In the genomic region with DNA sequence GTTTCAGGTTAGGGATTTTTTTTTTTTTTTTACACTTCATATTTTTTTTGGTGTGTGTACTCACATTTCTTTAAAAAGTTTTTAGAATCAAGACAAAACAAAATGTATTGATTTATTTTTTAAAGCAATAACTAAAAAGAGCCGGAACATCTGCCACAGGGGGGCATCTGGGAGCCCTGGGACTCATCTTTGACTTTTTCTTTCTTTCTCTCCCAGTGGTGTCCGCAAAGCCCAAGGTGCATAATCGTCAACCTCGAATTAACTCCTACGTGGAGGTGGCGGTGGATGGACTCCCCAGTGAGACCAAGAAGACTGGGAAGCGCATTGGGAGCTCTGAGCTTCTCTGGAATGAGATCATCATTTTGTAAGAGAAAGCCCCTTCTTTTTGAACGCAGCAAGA, we compare ENCODE assay signal across 16 cellular contexts. TPM values are rescaled to one million over a fixed set of nuclear protein-coding genes. Genes with fewer than 3 reads are reported as not detected.
DNase-seq lines count a peak whose midpoint lies in the region; ATAC-seq, FAIRE-seq and TF ChIP-seq lines count a peak whose summit lies in the region.
"Had no signal": no experiment of that assay in that cellular context is flagged by ENCODE, and none has a peak within 500 bp of the region (broad histone marks: within the 10 kb centered on the region; RNA-seq: fewer than 3 reads in every experiment).

No MANE protein-coding gene starts in this region.

- H3K9me3 ChIP-seq in cardiac muscle cell (ENCODE audit: low read depth) (no peaks in the 10 kb centered on the region), right atrium auricular region (no peaks in the 10 kb centered on the region), K562 (replicated peaks; ENCODE audit: control insufficient read depth, insufficient read depth, low read depth, low read length) (no peaks in the 10 kb centered on the region)

- no peak overlapping the region for H3K27ac Mint-ChIP-seq in type B pancreatic cell
- no peak overlapping the region for H3K27ac Mint-ChIP-seq in activated CD4-positive, alpha-beta memory T cell treated with anti-CD3 and anti-CD28 coated beads for 36 hours
- H3K27ac Mint-ChIP-seq in stimulated activated effector memory CD8-positive, alpha-beta T cell treated with anti-CD3 and anti-CD28 coated beads, Interleukin-12 subunit alpha, Interleukin-12 subunit beta, amount 100 ng/mL, for 72 hours: no peak overlapping the region
- no peak overlapping the region for H3K27ac Mint-ChIP-seq in T-helper 2 cell treated with Interferon-gamma antibody and Interleukin-4, amounts not matched to agents 5 μg/mL and 100 μg/mL, for 36 hours
- H3K27ac Mint-ChIP-seq: B cell; natural killer cell treated with Interleukin-12 subunit alpha and Interleukin-12 subunit beta and Interleukin-15 and Interleukin-18, amount 100 ng/mL, for 72 hours; stimulated activated naive CD8-positive, alpha-beta T cell treated with anti-CD3 and anti-CD28 coated beads, Interleukin-15, Interleukin-2, amounts not matched to agents 100 ng/mL and 50 ng/mL, for 24 hours; T-helper 1 cell treated with Interleukin-12 subunit alpha and Interleukin-12 subunit beta and Interleukin-4 antibody, amounts not matched to agents 30 μg/mL and 1 μg/mL, for 36 hours had no signal

- FAIRE-seq in K562 (lab: Jason Lieb, UNC): no peak

- peaks cover 8% of the 10 kb centered on the region for H4K20me1 ChIP-seq in K562 (replicated peaks; ENCODE audit: control insufficient read depth, insufficient read depth, low read length)

- in situ Hi-C loops in K562 (cut with MboI): no loop called here

- H3K27me3 Mint-ChIP-seq in type B pancreatic cell: no peaks in the 10 kb centered on the region
- H3K27me3 Mint-ChIP-seq in activated CD4-positive, alpha-beta memory T cell treated with anti-CD3 and anti-CD28 coated beads for 36 hours: no peaks in the 10 kb centered on the region
- no peaks in the 10 kb centered on the region for H3K27me3 Mint-ChIP-seq in T-helper 2 cell treated with Interferon-gamma antibody and Interleukin-4, amounts not matched to agents 5 μg/mL and 100 μg/mL, for 36 hours (ENCODE audit: low read depth)
- H3K27me3 Mint-ChIP-seq: B cell; central memory CD8-positive, alpha-beta T cell; natural killer cell treated with Interleukin-12 subunit alpha and Interleukin-12 subunit beta and Interleukin-15 and Interleukin-18, amount 100 ng/mL, for 72 hours; stimulated activated naive CD8-positive, alpha-beta T cell treated with anti-CD3 and anti-CD28 coated beads, Interleukin-15, Interleukin-2, amounts not matched to agents 100 ng/mL and 50 ng/mL, for 24 hours had no signal

- no peak overlapping the region for H3K4me3 ChIP-seq in cardiac muscle cell
- H3K4me3 ChIP-seq in right atrium auricular region: no peak overlapping the region
- no peak overlapping the region for H3K4me3 ChIP-seq in K562

- peaks cover 25% of the 10 kb centered on the region for H3K4me1 Mint-ChIP-seq in type B pancreatic cell (ENCODE audit: unreplicated experiment)
- no peaks in the 10 kb centered on the region for H3K4me1 Mint-ChIP-seq in activated CD4-positive, alpha-beta memory T cell treated with anti-CD3 and anti-CD28 coated beads for 36 hours (ENCODE audit: low read depth)
- H3K4me1 Mint-ChIP-seq in stimulated activated effector memory CD8-positive, alpha-beta T cell treated with anti-CD3 and anti-CD28 coated beads, Interleukin-12 subunit alpha, Interleukin-12 subunit beta, amount 100 ng/mL, for 72 hours: no peaks in the 10 kb centered on the region
- H3K4me1 Mint-ChIP-seq in T-helper 2 cell treated with Interferon-gamma antibody and Interleukin-4, amounts not matched to agents 5 μg/mL and 100 μg/mL, for 36 hours (ENCODE audit: low read depth): no peaks in the 10 kb centered on the region

- POLR2A ChIA-PET in K562 (lab: Yijun Ruan, JAX): no interaction called here
- POLR2A ChIA-PET in activated CD4-positive, alpha-beta memory T cell treated with anti-CD3 and anti-CD28 coated beads for 36 hours (lab: Charles Lee): no interaction called here

- BruUV-seq in K562 (replicated peaks; lab: Mats Ljungman, UMichigan): no TSS peak

- no peaks in the 10 kb centered on the region for H3K36me3 ChIP-seq in cardiac muscle cell
- H3K36me3 ChIP-seq in right atrium auricular region: peaks cover 10% of the 10 kb centered on the region
- H3K36me3 ChIP-seq in K562 (ENCODE audit: control insufficient read depth, insufficient read depth, low read length): peaks cover 18% of the 10 kb centered on the region; the same call in 1 of the 3 replicates

- no peak overlapping the region for H3K9ac ChIP-seq in K562 (ENCODE audit: insufficient read depth in 1 of 2, low read depth in 2 of 2, low read length in 2 of 2)

- WGBS in K562 (ENCODE audit: insufficient coverage, low coverage, missing lambda C conversion rate): 59% methylated on average over 6 of the region's 8 CpGs

- CTCF ChIA-PET in K562 (lab: Yijun Ruan, JAX; ENCODE audit: low intra/inter-chr PET ratio): interaction anchor here (1.5 kb wide), 1 partner anchor 139 kb away, joined by 4 read pairs; no protein-coding TSS in a partner anchor
- CTCF ChIA-PET in activated CD4-positive, alpha-beta memory T cell treated with anti-CD3 and anti-CD28 coated beads for 36 hours (lab: Charles Lee): interaction anchor here (1.2 to 5.4 kb wide), 3 partner anchors 8 to 132 kb away, joined by 3 to 41 read pairs (median 20); no protein-coding TSS in a partner anchor

- peaks cover 5% of the 10 kb centered on the region for H3K9me1 ChIP-seq in K562 (ENCODE audit: control insufficient read depth, insufficient read depth, low read length)

- H3K9me3 Mint-ChIP-seq in type B pancreatic cell: no peaks in the 10 kb centered on the region
- no peaks in the 10 kb centered on the region for H3K9me3 Mint-ChIP-seq in activated CD4-positive, alpha-beta memory T cell treated with anti-CD3 and anti-CD28 coated beads for 36 hours
- H3K9me3 Mint-ChIP-seq in stimulated activated effector memory CD8-positive, alpha-beta T cell treated with anti-CD3 and anti-CD28 coated beads, Interleukin-12 subunit alpha, Interleukin-12 subunit beta, amount 100 ng/mL, for 72 hours: no peaks in the 10 kb centered on the region
- H3K9me3 Mint-ChIP-seq in T-helper 2 cell treated with Interferon-gamma antibody and Interleukin-4, amounts not matched to agents 5 μg/mL and 100 μg/mL, for 36 hours: no peaks in the 10 kb centered on the region
- H3K9me3 Mint-ChIP-seq: central memory CD8-positive, alpha-beta T cell; natural killer cell treated with Interleukin-12 subunit alpha and Interleukin-12 subunit beta and Interleukin-15 and Interleukin-18, amount 100 ng/mL, for 72 hours; stimulated activated naive CD8-positive, alpha-beta T cell treated with anti-CD3 and anti-CD28 coated beads, Interleukin-15, Interleukin-2, amounts not matched to agents 100 ng/mL and 50 ng/mL, for 24 hours; T-helper 1 cell treated with Interleukin-12 subunit alpha and Interleukin-12 subunit beta and Interleukin-4 antibody, amounts not matched to agents 30 μg/mL and 1 μg/mL, for 36 hours had no signal

- H3K79me2 ChIP-seq in K562 (ENCODE audit: control insufficient read depth, insufficient read depth, low read length): no peaks in the 10 kb centered on the region

- no peaks in the 10 kb centered on the region for H3K27me3 ChIP-seq in cardiac muscle cell
- H3K27me3 ChIP-seq in right atrium auricular region: no peaks in the 10 kb centered on the region
- no peaks in the 10 kb centered on the region for H3K27me3 ChIP-seq in K562 (ENCODE audit: control insufficient read depth in 2 of 2, insufficient read depth in 2 of 2, low read length in 2 of 2)

- no peak overlapping the region for H2AFZ ChIP-seq in K562 (ENCODE audit: low read depth, low read length)

- intact Hi-C loops in K562 (cut with micrococcal nuclease): loop anchor here (5.0 to 10.0 kb wide), 2 partner anchors 59 to 296 kb away; no protein-coding TSS in a partner anchor
- intact Hi-C loops in activated CD4-positive, alpha-beta memory T cell treated with anti-CD3 and anti-CD28 coated beads for 36 hours (cut with micrococcal nuclease): no loop called here

- peaks cover 16% of the 10 kb centered on the region for H3K36me3 Mint-ChIP-seq in type B pancreatic cell
- H3K36me3 Mint-ChIP-seq in activated CD4-positive, alpha-beta memory T cell treated with anti-CD3 and anti-CD28 coated beads for 36 hours: peaks cover 15% of the 10 kb centered on the region
- H3K36me3 Mint-ChIP-seq in stimulated activated effector memory CD8-positive, alpha-beta T cell treated with anti-CD3 and anti-CD28 coated beads, Interleukin-12 subunit alpha, Interleukin-12 subunit beta, amount 100 ng/mL, for 72 hours: peaks cover 51% of the 10 kb centered on the region
- H3K36me3 Mint-ChIP-seq in T-helper 2 cell treated with Interferon-gamma antibody and Interleukin-4, amounts not matched to agents 5 μg/mL and 100 μg/mL, for 36 hours (ENCODE audit: low read depth): peaks cover 18% of the 10 kb centered on the region

- TF ChIP-seq POLR2A in K562 (conservative IDR thresholded peaks at IDR 0.05): no peak

- ATAC-seq in K562: no peak
- no peak for ATAC-seq in stimulated activated effector memory CD8-positive, alpha-beta T cell treated with anti-CD3 and anti-CD28 coated beads, Interleukin-12 subunit alpha, Interleukin-12 subunit beta, amount 100 ng/mL, for 72 hours
- ATAC-seq: natural killer cell treated with Interleukin-12 subunit alpha and Interleukin-12 subunit beta and Interleukin-15 and Interleukin-18, amount 100 ng/mL, for 72 hours had no signal

- H3K4me1 ChIP-seq in cardiac muscle cell (ENCODE audit: low read depth): peaks cover 7% of the 10 kb centered on the region
- H3K4me1 ChIP-seq in right atrium auricular region: no peaks in the 10 kb centered on the region
- no peaks in the 10 kb centered on the region; a peak in 1 of 5 replicates for H3K4me1 ChIP-seq in K562 (replicated peaks in 1 of 2; ENCODE audit: control insufficient read depth in 2 of 2, insufficient read depth in 2 of 2, low read length in 2 of 2)

- no peak overlapping the region for H3K4me3 Mint-ChIP-seq in type B pancreatic cell
- no peak overlapping the region for H3K4me3 Mint-ChIP-seq in activated CD4-positive, alpha-beta memory T cell treated with anti-CD3 and anti-CD28 coated beads for 36 hours
- no peak overlapping the region for H3K4me3 Mint-ChIP-seq in stimulated activated effector memory CD8-positive, alpha-beta T cell treated with anti-CD3 and anti-CD28 coated beads, Interleukin-12 subunit alpha, Interleukin-12 subunit beta, amount 100 ng/mL, for 72 hours
- no peak overlapping the region for H3K4me3 Mint-ChIP-seq in T-helper 2 cell treated with Interferon-gamma antibody and Interleukin-4, amounts not matched to agents 5 μg/mL and 100 μg/mL, for 36 hours
- H3K4me3 Mint-ChIP-seq: B cell; central memory CD8-positive, alpha-beta T cell; natural killer cell treated with Interleukin-12 subunit alpha and Interleukin-12 subunit beta and Interleukin-15 and Interleukin-18, amount 100 ng/mL, for 72 hours; stimulated activated naive CD8-positive, alpha-beta T cell treated with anti-CD3 and anti-CD28 coated beads, Interleukin-15, Interleukin-2, amounts not matched to agents 100 ng/mL and 50 ng/mL, for 24 hours; T-helper 1 cell treated with Interleukin-12 subunit alpha and Interleukin-12 subunit beta and Interleukin-4 antibody, amounts not matched to agents 30 μg/mL and 1 μg/mL, for 36 hours had no signal

- TF ChIP-seq CTCF in cardiac muscle cell (IDR thresholded peaks at IDR 0.05; ENCODE audit: low read depth, low read length) (peak; percentile 51), right atrium auricular region (IDR thresholded peaks at IDR 0.05) (peak in 1 of 2 donors; percentile 58), K562 (IDR thresholded peaks at IDR 0.05 in 2 of 3, conservative IDR thresholded peaks at IDR 0.05 in 1 of 3; ENCODE audit: insufficient read depth in 2 of 3, low read depth in 1 of 3, low read length in 3 of 3) (peak in 2 of 3 experiments; percentile 5 to 23; a peak in 1 of 6 replicates), type B pancreatic cell (conservative IDR thresholded peaks at IDR 0.05) (peak; percentile 64)

- no peak overlapping the region for H3K4me2 ChIP-seq in K562 (ENCODE audit: insufficient read depth, low read length)

- H3K27ac ChIP-seq in cardiac muscle cell (no peak overlapping the region), right atrium auricular region (no peak overlapping the region), K562 (ENCODE audit: extremely low read depth, low read depth, low read length) (no peak overlapping the region)

- TF ChIP-seq EP300 in K562 (IDR thresholded peaks at IDR 0.05; ENCODE audit: low read length): no peak

- 0 out of 4 replicates have a peak, but pooled peaks of 1 of the 2 experiments have one; percentile 8 for TF ChIP-seq RAD21 in K562 (CRISPR knock-in tag; conservative IDR thresholded peaks at IDR 0.05 in 1 of 2, IDR thresholded peaks at IDR 0.05 in 1 of 2)

- DNase-seq in cardiac muscle cell (ENCODE audit: low read depth in 1 of 2, low spot score in 1 of 2) (peak; percentile 25 to 46), right atrium auricular region (ENCODE audit: low spot score) (no peak), K562 (ENCODE audit: extremely low read depth in 1 of 4, low spot score in 3 of 4) (no peak), hypothalamus (lab: John Stamatoyannopoulos, UW) (peak in 26 of 51 donors; percentile 6 to 49 (median 16)), type B pancreatic cell (ENCODE audit: extremely low spot score, unreplicated experiment) (no peak)
- DNase-seq in activated CD4-positive, alpha-beta memory T cell treated with anti-CD3 and anti-CD28 coated beads for 36 hours: no peak
- DNase-seq in stimulated activated effector memory CD8-positive, alpha-beta T cell treated with anti-CD3 and anti-CD28 coated beads, Interleukin-12 subunit alpha, Interleukin-12 subunit beta, amount 100 ng/mL, for 72 hours (ENCODE audit: low spot score in 2 of 2): no peak
- DNase-seq in T-helper 2 cell treated with Interferon-gamma antibody and Interleukin-4, amounts not matched to agents 5 μg/mL and 100 μg/mL, for 36 hours (ENCODE audit: low spot score): no peak
- DNase-seq: activated CD8-positive, alpha-beta memory T cell treated with anti-CD3 and anti-CD28 coated beads, Interleukin-2, amount 50 U/mL, for 4 hours; MV-4-11; NCI-H82 had no signal

RNA-seq across cellular contexts. Expression of a gene that starts 36.3 kb away (rescaled TPM):
- total RNA-seq in cardiac muscle cell: 24.8 and 27.8 TPM in 2 replicates
- polyA plus RNA-seq in cardiac muscle cell: 21.3 and 34.9 TPM in 2 replicates
- 10 to 100 TPM; 16.1 to 21.2 TPM for total RNA-seq in right atrium auricular region
- 54.0 and 74.4 TPM in 2 replicates for total RNA-seq in K562 (2011; cell fraction: chromatin; rRNA removed; ENCODE audit: low replicate concordance)
- total RNA-seq in K562 (2011; cell fraction: nucleolus; rRNA removed): 33.5 and 36.6 TPM in 2 replicates
- total RNA-seq in K562 (2011; cell fraction: nucleoplasm; rRNA removed): 32.8 and 44.3 TPM in 2 replicates
- total RNA-seq in K562 (2014; rRNA removed): 14.9 and 20.6 TPM in 2 replicates
- total RNA-seq in K562 (2014; rRNA removed; fragmentation: Illumina TruSeq; extraction: Trizol): 14.6 and 17.4 TPM in 2 replicates
- total RNA-seq in K562 (2015; rRNA removed; fragmentation: Illumina TruSeq; extraction: Trizol): 15.3 and 15.8 TPM in 2 replicates
- total RNA-seq in K562 (2021): 33.7 and 34.4 TPM in 2 replicates
- polyA plus RNA-seq in K562 (2011; rRNA removed): 7.1 and 8.5 TPM in 2 replicates
- polyA plus RNA-seq in K562 (2011; cell fraction: cytosol; rRNA removed): 6.5 and 11.3 TPM in 2 replicates
- 25.1 and 34.9 TPM in 2 replicates for polyA plus RNA-seq in K562 (2011; cell fraction: nucleus; rRNA removed)
- 24.0 and 37.6 TPM in 2 replicates for polyA plus RNA-seq in K562 (2012)
- polyA plus RNA-seq in K562 (2014; fragmentation: Illumina TruSeq; extraction: Trizol): 23.1 and 27.1 TPM in 2 replicates
- polyA plus RNA-seq in K562 (2014; fragmentation: Nextera tagmentation; extraction: Ambion mirVana): 1 to 10 TPM; 1.9 to 2.0 TPM
- polyA plus RNA-seq in K562 (2014; rRNA removed): 10.7 and 12.1 TPM in 2 replicates
- 11.3 and 13.3 TPM in 2 replicates for polyA minus RNA-seq in K562 (2011; rRNA and poly(A)+ RNA removed)
- polyA minus RNA-seq in K562 (2011; cell fraction: cytosol; rRNA and poly(A)+ RNA removed): 10.2 and 17.9 TPM in 2 replicates
- polyA minus RNA-seq in K562 (2011; cell fraction: nucleus; rRNA and poly(A)+ RNA removed): 12.7 and 15.7 TPM in 2 replicates
- 37.2 and 38.8 TPM in 2 replicates for total RNA-seq in type B pancreatic cell (ENCODE audit: low replicate concordance)
- total RNA-seq in activated CD4-positive, alpha-beta memory T cell treated with anti-CD3 and anti-CD28 coated beads for 36 hours: 10 to 100 TPM; 35.8 to 39.5 TPM

RNA-seq across cellular contexts. Expression of a gene that starts 43.7 kb away (rescaled TPM):
- total RNA-seq in cardiac muscle cell (19.9 and 34.0 TPM in 2 replicates), right atrium auricular region (10 to 100 TPM; 12.9 to 22.2 TPM), K562 (2014; rRNA removed) (91.1 and 91.3 TPM in 2 replicates), K562 (2014; rRNA removed; fragmentation: Illumina TruSeq; extraction: Trizol) (61.3 and 63.6 TPM in 2 replicates), K562 (2015; rRNA removed; fragmentation: Illumina TruSeq; extraction: Trizol) (81.2 and 85.7 TPM in 2 replicates), K562 (2021) (117 and 119 TPM in 2 replicates), type B pancreatic cell (ENCODE audit: low replicate concordance) (52.3 and 60.3 TPM in 2 replicates)
- polyA plus RNA-seq in cardiac muscle cell (26.8 and 35.3 TPM in 2 replicates), K562 (2011; rRNA removed) (116 and 135 TPM in 2 replicates), K562 (2014; fragmentation: Illumina TruSeq; extraction: Trizol) (129 and 135 TPM in 2 replicates), K562 (2014; fragmentation: Nextera tagmentation; extraction: Ambion mirVana) (100 to 1,000 TPM in 1 of 2 experiments, 10 to 100 TPM in 1; 42.4 to 139 TPM), K562 (2014; rRNA removed) (148 and 150 TPM in 2 replicates)
- total RNA-seq in K562 (2011; cell fraction: chromatin; rRNA removed; ENCODE audit: low replicate concordance): 105 and 163 TPM in 2 replicates
- total RNA-seq in K562 (2011; cell fraction: nucleolus; rRNA removed): 111 and 135 TPM in 2 replicates
- total RNA-seq in K562 (2011; cell fraction: nucleoplasm; rRNA removed): 77.2 and 104 TPM in 2 replicates
- polyA plus RNA-seq in K562 (2011; cell fraction: cytosol; rRNA removed): 157 and 178 TPM in 2 replicates
- 86.6 and 87.3 TPM in 2 replicates for polyA plus RNA-seq in K562 (2011; cell fraction: nucleus; rRNA removed)
- polyA plus RNA-seq in K562 (2012): 117 and 160 TPM in 2 replicates
- polyA minus RNA-seq in K562 (2011; rRNA and poly(A)+ RNA removed): 122 and 124 TPM in 2 replicates
- polyA minus RNA-seq in K562 (2011; cell fraction: cytosol; rRNA and poly(A)+ RNA removed): 84.0 and 111 TPM in 2 replicates
- polyA minus RNA-seq in K562 (2011; cell fraction: nucleus; rRNA and poly(A)+ RNA removed): 40.3 and 72.0 TPM in 2 replicates
- total RNA-seq in activated CD4-positive, alpha-beta memory T cell treated with anti-CD3 and anti-CD28 coated beads for 36 hours: 10 to 100 TPM; 92.4 to 95.2 TPM

Comparison
In these comparisons a context has a peak if more than half of its experiments do, and no peak if none do; other contexts are left out.
1. DNase-seq: peak in cardiac muscle cell (2 of 2) and hypothalamus (26 of 51); none in right atrium auricular region (single experiment), K562 (0 of 4), type B pancreatic cell (single experiment), activated CD4-positive, alpha-beta memory T cell treated with anti-CD3 and anti-CD28 coated beads for 36 hours (single experiment), stimulated activated effector memory CD8-positive, alpha-beta T cell treated with anti-CD3 and anti-CD28 coated beads, Interleukin-12 subunit alpha, Interleukin-12 subunit beta, amount 100 ng/mL, for 72 hours (0 of 2) and T-helper 2 cell treated with Interferon-gamma antibody and Interleukin-4, amounts not matched to agents 5 μg/mL and 100 μg/mL, for 36 hours (single experiment).